Comparison of ENCODE assay signal across 1 cellular context in the genomic region with DNA sequence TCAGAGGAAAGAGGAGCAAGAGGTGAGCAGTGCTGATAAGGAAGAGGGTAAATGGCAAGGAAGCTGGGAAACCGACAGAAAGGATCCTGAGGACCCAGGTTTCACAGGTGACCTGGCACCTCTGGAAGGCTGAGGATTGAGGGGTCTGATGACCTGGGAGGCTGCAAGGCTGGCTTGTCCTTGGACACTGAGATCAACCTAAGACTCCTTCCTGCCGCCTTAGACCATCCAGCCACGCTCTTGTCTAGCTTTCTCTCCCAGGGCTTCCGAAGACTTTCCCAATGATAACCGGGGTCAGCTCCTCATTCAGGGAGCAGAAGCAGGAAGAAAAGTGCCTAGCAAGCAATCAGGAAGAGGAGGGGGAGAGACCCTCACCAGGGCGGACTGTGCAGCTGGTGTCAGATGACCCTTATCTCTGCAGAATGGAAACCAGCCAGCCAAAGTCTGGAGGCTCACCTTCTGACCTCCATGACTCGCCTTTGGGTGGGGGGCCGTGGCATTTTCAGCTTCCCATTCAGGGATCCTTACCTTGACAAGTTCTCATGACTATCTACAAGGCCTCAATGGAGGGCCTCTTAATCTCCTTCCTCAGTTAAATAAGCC.
TF ChIP-seq lines count a peak whose summit lies in the region.

No MANE protein-coding gene starts in this region.

TF ChIP-seq in K562, 482 proteins besides CTCF, POLR2A, EP300 and RAD21 (continued from another document):
- TF ChIP-seq CBFA2T3 (IDR thresholded peaks at IDR 0.05) (peak; percentile 95), SMAD2 (IDR thresholded peaks at IDR 0.05; ENCODE audit: low read depth, low read length) (no peak), ATF1 (CRISPR knock-in tag; IDR thresholded peaks at IDR 0.05) (no peak), ATF1 (tag; IDR thresholded peaks at IDR 0.05) (no peak), PTRF (tag; IDR thresholded peaks at IDR 0.05) (no peak), CBFA2T2 (conservative IDR thresholded peaks at IDR 0.05) (peak; percentile 94), MAFK (IDR thresholded peaks at IDR 0.05; ENCODE audit: low read length) (peak; percentile 35; the same call in 1 of the 2 replicates), MAFG (tag; conservative IDR thresholded peaks at IDR 0.05) (peak; percentile 22; the same call in 1 of the 2 replicates), FOSL1 (tag; conservative IDR thresholded peaks at IDR 0.05) (peak; percentile 62; the same call in 1 of the 2 replicates), TEAD4 (IDR thresholded peaks at IDR 0.05; ENCODE audit: low read length) (peak; percentile 85), TEAD4 (CRISPR knock-in tag; IDR thresholded peaks at IDR 0.05; ENCODE audit: borderline replicate concordance) (no peak), PHB2 (IDR thresholded peaks at IDR 0.05; ENCODE audit: low read depth) (0 out of 2 replicates have a peak, but pooled peaks have one; percentile 24), PML (IDR thresholded peaks at IDR 0.05; ENCODE audit: low read length) (peak; percentile 59; the same call in 1 of the 2 replicates), DMBX1 (CRISPR knock-in tag; IDR thresholded peaks at IDR 0.05; ENCODE audit: borderline replicate concordance) (peak; percentile 67; the same call in 1 of the 2 replicates), GABPB1 (CRISPR knock-in tag; IDR thresholded peaks at IDR 0.05) (no peak), SRSF3 (IDR thresholded peaks at IDR 0.05; ENCODE audit: insufficient read depth, low read length) (no peak), TBL1XR1 (IDR thresholded peaks at IDR 0.05; ENCODE audit: low read length in 2 of 2) (0 out of 4 replicates have a peak, but pooled peaks of 1 of the 2 experiments have one; percentile 28), JUND (IDR thresholded peaks at IDR 0.05; ENCODE audit: borderline replicate concordance, low read depth, low read length) (peak; percentile 65), JUND (tag; IDR thresholded peaks at IDR 0.05; ENCODE audit: borderline replicate concordance, low read depth, low read length) (peak; percentile 27; the same call in 1 of the 3 replicates), ELF2 (CRISPR knock-in tag; IDR thresholded peaks at IDR 0.05) (no peak), CREB1 (IDR thresholded peaks at IDR 0.05) (0 out of 2 replicates have a peak, but pooled peaks have one; percentile 20), CREB1 (CRISPR knock-in tag; IDR thresholded peaks at IDR 0.05) (no peak), HDAC2 (IDR thresholded peaks at IDR 0.05) (peak; percentile 79), POLR2AphosphoS5 (IDR thresholded peaks at IDR 0.05; ENCODE audit: control insufficient read depth, insufficient read depth, low read depth, low read length) (peak; percentile 88), PHF8 (IDR thresholded peaks at IDR 0.05; ENCODE audit: borderline replicate concordance, low read length) (no peak), IFI16 (CRISPR knock-in tag; IDR thresholded peaks at IDR 0.05) (no peak), STAT5A (IDR thresholded peaks at IDR 0.05; ENCODE audit: borderline replicate concordance, low read length) (peak; percentile 39; the same call in 1 of the 2 replicates), NCOR1 (IDR thresholded peaks at IDR 0.05) (peak; percentile 87; the same call in 1 of the 2 replicates), PRMT5 (CRISPR knock-in tag; IDR thresholded peaks at IDR 0.05) (no peak), BCOR (IDR thresholded peaks at IDR 0.05) (no peak), ZNF316 (IDR thresholded peaks at IDR 0.05) (peak; percentile 80), ZNF23 (CRISPR knock-in tag; IDR thresholded peaks at IDR 0.05) (no peak), FOXK2 (conservative IDR thresholded peaks at IDR 0.05 in 1 of 2, IDR thresholded peaks at IDR 0.05 in 1 of 2; ENCODE audit: low read depth in 2 of 2) (no peak), MIER1 (IDR thresholded peaks at IDR 0.05; ENCODE audit: low read depth) (no peak), HDAC3 (IDR thresholded peaks at IDR 0.05; ENCODE audit: borderline replicate concordance, partially characterized antibody) (no peak), GATA2 (CRISPR knock-in tag; IDR thresholded peaks at IDR 0.05) (peak; percentile 22; the same call in 1 of the 2 replicates), HNRNPUL1 (IDR thresholded peaks at IDR 0.05; ENCODE audit: low read length) (0 out of 2 replicates have a peak, but pooled peaks have one; percentile 62), NR2C2 (CRISPR knock-in tag; IDR thresholded peaks at IDR 0.05) (no peak), NR2C2 (tag; IDR thresholded peaks at IDR 0.05) (peak; percentile 50; the same call in 1 of the 2 replicates), KLF16 (IDR thresholded peaks at IDR 0.05) (peak; percentile 77; the same call in 1 of the 2 replicates), MTA2 (IDR thresholded peaks at IDR 0.05; ENCODE audit: low read depth) (peak; percentile 77), BDP1 (IDR thresholded peaks at IDR 0.05; ENCODE audit: insufficient read depth, insufficient read length) (no peak), MXI1 (IDR thresholded peaks at IDR 0.05; ENCODE audit: low read depth, low read length) (no peak), ZBTB8A (IDR thresholded peaks at IDR 0.05; ENCODE audit: partially characterized antibody) (no peak), ZNF408 (CRISPR knock-in tag; IDR thresholded peaks at IDR 0.05; ENCODE audit: low read depth) (no peak), TCF3 (CRISPR knock-in tag; IDR thresholded peaks at IDR 0.05) (peak; percentile 92)
- TF ChIP-seq, protein P1, sequence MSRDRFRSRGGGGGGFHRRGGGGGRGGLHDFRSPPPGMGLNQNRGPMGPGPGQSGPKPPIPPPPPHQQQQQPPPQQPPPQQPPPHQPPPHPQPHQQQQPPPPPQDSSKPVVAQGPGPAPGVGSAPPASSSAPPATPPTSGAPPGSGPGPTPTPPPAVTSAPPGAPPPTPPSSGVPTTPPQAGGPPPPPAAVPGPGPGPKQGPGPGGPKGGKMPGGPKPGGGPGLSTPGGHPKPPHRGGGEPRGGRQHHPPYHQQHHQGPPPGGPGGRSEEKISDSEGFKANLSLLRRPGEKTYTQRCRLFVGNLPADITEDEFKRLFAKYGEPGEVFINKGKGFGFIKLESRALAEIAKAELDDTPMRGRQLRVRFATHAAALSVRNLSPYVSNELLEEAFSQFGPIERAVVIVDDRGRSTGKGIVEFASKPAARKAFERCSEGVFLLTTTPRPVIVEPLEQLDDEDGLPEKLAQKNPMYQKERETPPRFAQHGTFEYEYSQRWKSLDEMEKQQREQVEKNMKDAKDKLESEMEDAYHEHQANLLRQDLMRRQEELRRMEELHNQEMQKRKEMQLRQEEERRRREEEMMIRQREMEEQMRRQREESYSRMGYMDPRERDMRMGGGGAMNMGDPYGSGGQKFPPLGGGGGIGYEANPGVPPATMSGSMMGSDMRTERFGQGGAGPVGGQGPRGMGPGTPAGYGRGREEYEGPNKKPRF (IDR thresholded peaks at IDR 0.05; ENCODE audit: low read depth, low read length) = no peak
- TF ChIP-seq, protein P2, sequence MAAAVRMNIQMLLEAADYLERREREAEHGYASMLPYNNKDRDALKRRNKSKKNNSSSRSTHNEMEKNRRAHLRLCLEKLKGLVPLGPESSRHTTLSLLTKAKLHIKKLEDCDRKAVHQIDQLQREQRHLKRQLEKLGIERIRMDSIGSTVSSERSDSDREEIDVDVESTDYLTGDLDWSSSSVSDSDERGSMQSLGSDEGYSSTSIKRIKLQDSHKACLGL (CRISPR knock-in tag; IDR thresholded peaks at IDR 0.05; ENCODE audit: borderline replicate concordance, poor library complexity, severe bottlenecking) = no peak
- TF ChIP-seq, protein P3, sequence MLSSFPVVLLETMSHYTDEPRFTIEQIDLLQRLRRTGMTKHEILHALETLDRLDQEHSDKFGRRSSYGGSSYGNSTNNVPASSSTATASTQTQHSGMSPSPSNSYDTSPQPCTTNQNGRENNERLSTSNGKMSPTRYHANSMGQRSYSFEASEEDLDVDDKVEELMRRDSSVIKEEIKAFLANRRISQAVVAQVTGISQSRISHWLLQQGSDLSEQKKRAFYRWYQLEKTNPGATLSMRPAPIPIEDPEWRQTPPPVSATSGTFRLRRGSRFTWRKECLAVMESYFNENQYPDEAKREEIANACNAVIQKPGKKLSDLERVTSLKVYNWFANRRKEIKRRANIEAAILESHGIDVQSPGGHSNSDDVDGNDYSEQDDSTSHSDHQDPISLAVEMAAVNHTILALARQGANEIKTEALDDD (IDR thresholded peaks at IDR 0.05) = peak; percentile 48; the same call in 1 of the 2 replicates
- TF ChIP-seq, protein P4, sequence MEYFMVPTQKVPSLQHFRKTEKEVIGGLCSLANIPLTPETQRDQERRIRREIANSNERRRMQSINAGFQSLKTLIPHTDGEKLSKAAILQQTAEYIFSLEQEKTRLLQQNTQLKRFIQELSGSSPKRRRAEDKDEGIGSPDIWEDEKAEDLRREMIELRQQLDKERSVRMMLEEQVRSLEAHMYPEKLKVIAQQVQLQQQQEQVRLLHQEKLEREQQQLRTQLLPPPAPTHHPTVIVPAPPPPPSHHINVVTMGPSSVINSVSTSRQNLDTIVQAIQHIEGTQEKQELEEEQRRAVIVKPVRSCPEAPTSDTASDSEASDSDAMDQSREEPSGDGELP (CRISPR knock-in tag; IDR thresholded peaks at IDR 0.05; ENCODE audit: borderline replicate concordance) = peak; percentile 68; the same call in 1 of the 2 replicates
- TF ChIP-seq, protein P5, sequence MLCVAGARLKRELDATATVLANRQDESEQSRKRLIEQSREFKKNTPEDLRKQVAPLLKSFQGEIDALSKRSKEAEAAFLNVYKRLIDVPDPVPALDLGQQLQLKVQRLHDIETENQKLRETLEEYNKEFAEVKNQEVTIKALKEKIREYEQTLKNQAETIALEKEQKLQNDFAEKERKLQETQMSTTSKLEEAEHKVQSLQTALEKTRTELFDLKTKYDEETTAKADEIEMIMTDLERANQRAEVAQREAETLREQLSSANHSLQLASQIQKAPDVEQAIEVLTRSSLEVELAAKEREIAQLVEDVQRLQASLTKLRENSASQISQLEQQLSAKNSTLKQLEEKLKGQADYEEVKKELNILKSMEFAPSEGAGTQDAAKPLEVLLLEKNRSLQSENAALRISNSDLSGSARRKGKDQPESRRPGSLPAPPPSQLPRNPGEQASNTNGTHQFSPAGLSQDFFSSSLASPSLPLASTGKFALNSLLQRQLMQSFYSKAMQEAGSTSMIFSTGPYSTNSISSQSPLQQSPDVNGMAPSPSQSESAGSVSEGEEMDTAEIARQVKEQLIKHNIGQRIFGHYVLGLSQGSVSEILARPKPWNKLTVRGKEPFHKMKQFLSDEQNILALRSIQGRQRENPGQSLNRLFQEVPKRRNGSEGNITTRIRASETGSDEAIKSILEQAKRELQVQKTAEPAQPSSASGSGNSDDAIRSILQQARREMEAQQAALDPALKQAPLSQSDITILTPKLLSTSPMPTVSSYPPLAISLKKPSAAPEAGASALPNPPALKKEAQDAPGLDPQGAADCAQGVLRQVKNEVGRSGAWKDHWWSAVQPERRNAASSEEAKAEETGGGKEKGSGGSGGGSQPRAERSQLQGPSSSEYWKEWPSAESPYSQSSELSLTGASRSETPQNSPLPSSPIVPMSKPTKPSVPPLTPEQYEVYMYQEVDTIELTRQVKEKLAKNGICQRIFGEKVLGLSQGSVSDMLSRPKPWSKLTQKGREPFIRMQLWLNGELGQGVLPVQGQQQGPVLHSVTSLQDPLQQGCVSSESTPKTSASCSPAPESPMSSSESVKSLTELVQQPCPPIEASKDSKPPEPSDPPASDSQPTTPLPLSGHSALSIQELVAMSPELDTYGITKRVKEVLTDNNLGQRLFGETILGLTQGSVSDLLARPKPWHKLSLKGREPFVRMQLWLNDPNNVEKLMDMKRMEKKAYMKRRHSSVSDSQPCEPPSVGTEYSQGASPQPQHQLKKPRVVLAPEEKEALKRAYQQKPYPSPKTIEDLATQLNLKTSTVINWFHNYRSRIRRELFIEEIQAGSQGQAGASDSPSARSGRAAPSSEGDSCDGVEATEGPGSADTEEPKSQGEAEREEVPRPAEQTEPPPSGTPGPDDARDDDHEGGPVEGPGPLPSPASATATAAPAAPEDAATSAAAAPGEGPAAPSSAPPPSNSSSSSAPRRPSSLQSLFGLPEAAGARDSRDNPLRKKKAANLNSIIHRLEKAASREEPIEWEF (CRISPR knock-in tag; IDR thresholded peaks at IDR 0.05) = no peak
- TF ChIP-seq, protein P6, sequence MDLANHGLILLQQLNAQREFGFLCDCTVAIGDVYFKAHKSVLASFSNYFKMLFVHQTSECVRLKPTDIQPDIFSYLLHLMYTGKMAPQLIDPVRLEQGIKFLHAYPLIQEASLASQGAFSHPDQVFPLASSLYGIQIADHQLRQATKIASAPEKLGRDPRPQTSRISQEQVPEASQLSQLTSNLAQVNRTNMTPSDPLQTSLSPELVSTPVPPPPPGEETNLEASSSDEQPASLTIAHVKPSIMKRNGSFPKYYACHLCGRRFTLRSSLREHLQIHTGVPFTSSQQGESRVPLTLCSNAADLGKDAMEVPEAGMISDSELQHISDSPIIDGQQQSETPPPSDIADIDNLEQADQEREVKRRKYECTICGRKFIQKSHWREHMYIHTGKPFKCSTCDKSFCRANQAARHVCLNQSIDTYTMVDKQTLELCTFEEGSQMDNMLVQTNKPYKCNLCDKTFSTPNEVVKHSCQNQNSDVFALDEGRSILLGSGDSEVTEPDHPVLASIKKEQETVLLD (IDR thresholded peaks at IDR 0.05) = peak; percentile 50; the same call in 1 of the 2 replicates
- TF ChIP-seq, protein P7, sequence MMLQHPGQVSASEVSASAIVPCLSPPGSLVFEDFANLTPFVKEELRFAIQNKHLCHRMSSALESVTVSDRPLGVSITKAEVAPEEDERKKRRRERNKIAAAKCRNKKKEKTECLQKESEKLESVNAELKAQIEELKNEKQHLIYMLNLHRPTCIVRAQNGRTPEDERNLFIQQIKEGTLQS (IDR thresholded peaks at IDR 0.05) = no peak
- TF ChIP-seq, protein P7 (CRISPR knock-in tag; conservative IDR thresholded peaks at IDR 0.05) = no peak
